Comparison of ENCODE assay signal across 20 cellular contexts in the genomic region with DNA sequence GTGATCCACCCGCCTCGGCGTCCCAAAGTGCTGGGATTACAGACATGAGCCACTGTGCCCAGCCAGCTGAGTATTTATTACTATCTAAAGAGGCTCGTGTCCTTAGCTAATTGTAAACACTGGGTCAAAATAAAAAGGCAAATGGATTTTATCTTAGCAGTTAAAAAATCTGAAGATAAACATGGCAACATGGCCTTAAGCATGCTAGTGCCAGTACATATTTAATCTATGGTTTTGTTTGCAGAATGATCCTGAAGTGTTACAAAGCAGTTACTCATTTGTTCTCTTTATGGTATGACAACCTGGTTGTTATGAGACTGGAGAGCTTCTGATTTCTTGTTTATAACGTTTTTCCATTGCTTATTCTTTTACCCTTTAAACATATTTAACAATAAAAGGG. TPM values are rescaled to one million over a fixed set of nuclear protein-coding genes. Genes with fewer than 3 reads are reported as not detected.
DNase-seq lines count a peak whose midpoint lies in the region; ATAC-seq and TF ChIP-seq lines count a peak whose summit lies in the region.
"Had no signal": no experiment of that assay in that cellular context is flagged by ENCODE, and none has a peak within 500 bp of the region (broad histone marks: within the 10 kb centered on the region; RNA-seq: fewer than 3 reads in every experiment).

No MANE protein-coding gene starts in this region.

- H4K20me1 ChIP-seq in hepatocyte (ENCODE audit: insufficient read depth, poor library complexity, severe bottlenecking) (no peaks in the 10 kb centered on the region), smooth muscle cell (ENCODE audit: low read depth) (no peaks in the 10 kb centered on the region)
- H4K20me1 ChIP-seq: BLaER1 treated with 17β-estradiol and CSF1 and Interleukin-3, amounts not matched to agents 10 nM and 100 nM had no signal

- WGBS in hepatocyte (ENCODE audit: low lambda C conversion rate, missing lambda C conversion rate): 35% methylated on average over 5 of the region's 5 CpGs
- WGBS in smooth muscle cell (ENCODE audit: low lambda C conversion rate): 55% methylated on average over 5 of the region's 5 CpGs

- no peaks in the 10 kb centered on the region for H3K27me3 ChIP-seq in right atrium auricular region
- no peaks in the 10 kb centered on the region for H3K27me3 ChIP-seq in hepatocyte
- H3K27me3 ChIP-seq in smooth muscle cell (ENCODE audit: low read depth): no peaks in the 10 kb centered on the region
- H3K27me3 ChIP-seq: BLaER1 treated with 17β-estradiol and CSF1 and Interleukin-3, amounts not matched to agents 10 nM and 100 nM had no signal

- H3K4me1 ChIP-seq in right atrium auricular region (no peaks in the 10 kb centered on the region), hepatocyte (ENCODE audit: insufficient read depth) (peaks cover 8% of the 10 kb centered on the region), smooth muscle cell (ENCODE audit: low read depth) (peaks cover 16% of the 10 kb centered on the region)

- H2AFZ ChIP-seq in hepatocyte (no peak overlapping the region), smooth muscle cell (ENCODE audit: low read depth) (no peak overlapping the region)

- H3K4me2 ChIP-seq in hepatocyte: no peak overlapping the region
- no peak overlapping the region for H3K4me2 ChIP-seq in smooth muscle cell
- H3K4me2 ChIP-seq: BLaER1 treated with 17β-estradiol and CSF1 and Interleukin-3, amounts not matched to agents 10 nM and 100 nM had no signal

- H3K4me3 ChIP-seq in right atrium auricular region (no peak overlapping the region), hepatocyte (no peak overlapping the region), smooth muscle cell (no peak overlapping the region)
- H3K4me3 ChIP-seq: BLaER1 treated with 17β-estradiol and CSF1 and Interleukin-3, amounts not matched to agents 10 nM and 100 nM had no signal

- no peak for ATAC-seq in left ventricle myocardium superior
- ATAC-seq in GM18861 (IDR thresholded peaks at IDR 0.05; ENCODE audit: unreplicated experiment): no peak
- ATAC-seq: natural killer cell treated with Interleukin-12 subunit alpha and Interleukin-12 subunit beta and Interleukin-15 and Interleukin-18, amount 100 ng/mL, for 72 hours; T-cell had no signal

- H3K79me2 ChIP-seq in hepatocyte (no peaks in the 10 kb centered on the region), smooth muscle cell (ENCODE audit: low read depth) (no peaks in the 10 kb centered on the region)

- H3K9ac ChIP-seq in smooth muscle cell (ENCODE audit: low read depth): no peak overlapping the region
- H3K9ac ChIP-seq: BLaER1 treated with 17β-estradiol and CSF1 and Interleukin-3, amounts not matched to agents 10 nM and 100 nM had no signal

- intact Hi-C loops in left ventricle myocardium superior (cut with micrococcal nuclease): loop anchor here (10.0 kb wide), 1 partner anchor 72 kb away; no protein-coding TSS in a partner anchor

- H3F3A ChIP-seq in smooth muscle cell (ENCODE audit: low read depth): peaks cover 8% of the 10 kb centered on the region

- no peaks in the 10 kb centered on the region for H3K36me3 ChIP-seq in right atrium auricular region
- no peaks in the 10 kb centered on the region for H3K36me3 ChIP-seq in hepatocyte (replicated peaks; ENCODE audit: insufficient read depth, low read depth)
- H3K36me3 ChIP-seq in smooth muscle cell (ENCODE audit: low read depth): no peaks in the 10 kb centered on the region
- H3K36me3 ChIP-seq: BLaER1 treated with 17β-estradiol and CSF1 and Interleukin-3, amounts not matched to agents 10 nM and 100 nM had no signal

- H3K27ac ChIP-seq in right atrium auricular region: peak overlapping the region; percentile 33 to 49
- peak overlapping the region; percentile 34 for H3K27ac ChIP-seq in hepatocyte
- peak overlapping the region; percentile 64 for H3K27ac ChIP-seq in smooth muscle cell (ENCODE audit: low read depth)
- H3K27ac ChIP-seq: BLaER1 treated with 17β-estradiol and CSF1 and Interleukin-3, amounts not matched to agents 10 nM and 100 nM had no signal

- DNase-seq in right atrium auricular region (ENCODE audit: low spot score) (no peak), left ventricle myocardium superior (no peak), hepatocyte (ENCODE audit: low spot score) (no peak), smooth muscle cell (lab: John Stamatoyannopoulos, UW; ENCODE audit: unreplicated experiment) (no peak), activated T-cell treated with anti-CD3 and anti-CD28 coated beads for 4 hours (no peak), SIG-M5 treated with dmso at 0.1 percent for 504 hours (lab: John Stamatoyannopoulos, UW; ENCODE audit: unreplicated experiment) (no peak), C1 segment of cervical spinal cord (lab: John Stamatoyannopoulos, UW) (no peak)
- DNase-seq: activated CD4-positive, alpha-beta T cell treated with anti-CD3 and anti-CD28 coated beads, Interleukin-2, amount 10 ng/mL, durations not matched to agents 7 days and 5 days; activated CD8-positive, alpha-beta memory T cell treated with anti-CD3 and anti-CD28 coated beads, Interleukin-2, amount 50 U/mL, for 48 hours; activated gamma-delta T cell; GDM1; kidney; NCI-H774; SHP77; stimulated activated CD4-positive, alpha-beta T cell treated with anti-CD3 and anti-CD28 coated beads, Interleukin-12 subunit alpha, Interleukin-12 subunit beta, amount 100 ng/mL, for 4 hours; stimulated activated CD8-positive, alpha-beta memory T cell treated with anti-CD3 and anti-CD28 coated beads, Interleukin-4, amount 100 ng/mL, for 48 hours; T-cell had no signal

- no peaks in the 10 kb centered on the region for H3K9me2 ChIP-seq in hepatocyte (replicated peaks; ENCODE audit: insufficient read depth)

- TF ChIP-seq CTCF in right atrium auricular region (IDR thresholded peaks at IDR 0.05) (no peak), hepatocyte (IDR thresholded peaks at IDR 0.05; ENCODE audit: poor library complexity) (no peak), smooth muscle cell (IDR thresholded peaks at IDR 0.05; ENCODE audit: borderline replicate concordance, insufficient read depth, poor library complexity, severe bottlenecking) (no peak)

- H3K9me3 ChIP-seq in right atrium auricular region (no peaks in the 10 kb centered on the region), hepatocyte (ENCODE audit: low read depth) (no peaks in the 10 kb centered on the region), smooth muscle cell (replicated peaks; ENCODE audit: low read depth) (no peaks in the 10 kb centered on the region)
- H3K9me3 ChIP-seq: BLaER1 treated with 17β-estradiol and CSF1 and Interleukin-3, amounts not matched to agents 10 nM and 100 nM had no signal

RNA-seq across cellular contexts. Expression of gene KIAA0408, which starts 3.9 kb away (rescaled TPM):
- total RNA-seq in right atrium auricular region (1 to 10 TPM; 1.5 to 1.8 TPM), left ventricle myocardium superior (2.4 TPM), hepatocyte (6.4 and 7.4 TPM in 2 replicates), smooth muscle cell (3.6 and 8.9 TPM in 2 replicates)
- polyA plus RNA-seq in hepatocyte (1.8 and 2.1 TPM in 2 replicates), smooth muscle cell (1.9 and 2.8 TPM in 2 replicates)
